1 cellular context compared by ENCODE assay signal in the genomic region with DNA sequence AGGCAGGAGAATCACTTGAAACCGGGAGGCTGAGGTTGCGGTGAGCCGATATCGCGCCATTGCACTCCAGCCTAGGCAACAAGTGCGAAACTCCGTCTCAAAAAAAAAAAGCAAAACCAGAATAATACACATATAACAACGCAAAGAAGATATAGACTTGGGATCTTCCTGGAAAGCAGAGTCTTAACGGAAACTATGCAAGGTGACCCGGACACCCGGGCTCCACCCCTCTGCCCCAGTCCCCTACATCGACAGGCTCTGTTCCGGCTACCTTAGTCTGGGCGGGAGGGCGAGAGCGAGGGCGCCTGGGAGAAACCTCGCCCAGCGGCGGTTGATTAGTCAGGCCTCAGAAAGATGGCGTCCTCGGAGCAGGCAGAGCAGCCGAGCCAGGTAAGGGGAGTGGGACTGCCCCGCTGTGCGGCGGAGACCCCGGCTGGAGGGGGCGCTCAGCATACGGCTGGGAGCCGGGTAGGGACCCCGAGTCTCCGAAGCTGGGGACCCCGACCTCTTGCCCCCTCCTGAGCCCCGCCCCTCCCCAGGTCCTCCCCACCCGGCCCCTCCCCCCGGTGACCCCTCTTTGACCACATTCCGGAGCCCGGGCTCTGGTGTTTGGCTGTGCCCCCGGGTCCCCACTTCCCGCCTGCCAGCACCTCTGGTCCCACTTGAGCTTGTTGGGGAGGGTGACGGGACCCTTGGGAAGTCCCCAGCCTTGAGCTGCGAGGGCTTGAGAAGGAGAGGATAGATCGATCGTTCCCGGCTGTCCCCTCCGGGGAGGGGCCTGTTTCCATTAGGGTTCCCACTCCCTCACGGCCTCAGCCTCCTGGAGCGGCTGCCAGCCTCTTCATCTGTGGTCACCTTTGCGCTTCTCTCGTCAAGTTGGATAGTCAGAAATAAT.
A peak's percentile ranks its signal among the peaks of the same experiment; 100 is the strongest.
TF ChIP-seq lines count a peak whose summit lies in the region.

A gene with protein sequence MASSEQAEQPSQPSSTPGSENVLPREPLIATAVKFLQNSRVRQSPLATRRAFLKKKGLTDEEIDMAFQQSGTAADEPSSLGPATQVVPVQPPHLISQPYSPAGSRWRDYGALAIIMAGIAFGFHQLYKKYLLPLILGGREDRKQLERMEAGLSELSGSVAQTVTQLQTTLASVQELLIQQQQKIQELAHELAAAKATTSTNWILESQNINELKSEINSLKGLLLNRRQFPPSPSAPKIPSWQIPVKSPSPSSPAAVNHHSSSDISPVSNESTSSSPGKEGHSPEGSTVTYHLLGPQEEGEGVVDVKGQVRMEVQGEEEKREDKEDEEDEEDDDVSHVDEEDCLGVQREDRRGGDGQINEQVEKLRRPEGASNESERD (plus strand): TSS at position 338 of the 895 bp plus-strand sequence. CDS start 17 bp downstream, at position 355.

TF ChIP-seq in HEK293, 187 proteins besides CTCF, POLR2A, EP300 and RAD21 (continued from another document and continues in another):
- TF ChIP-seq, protein P1, sequence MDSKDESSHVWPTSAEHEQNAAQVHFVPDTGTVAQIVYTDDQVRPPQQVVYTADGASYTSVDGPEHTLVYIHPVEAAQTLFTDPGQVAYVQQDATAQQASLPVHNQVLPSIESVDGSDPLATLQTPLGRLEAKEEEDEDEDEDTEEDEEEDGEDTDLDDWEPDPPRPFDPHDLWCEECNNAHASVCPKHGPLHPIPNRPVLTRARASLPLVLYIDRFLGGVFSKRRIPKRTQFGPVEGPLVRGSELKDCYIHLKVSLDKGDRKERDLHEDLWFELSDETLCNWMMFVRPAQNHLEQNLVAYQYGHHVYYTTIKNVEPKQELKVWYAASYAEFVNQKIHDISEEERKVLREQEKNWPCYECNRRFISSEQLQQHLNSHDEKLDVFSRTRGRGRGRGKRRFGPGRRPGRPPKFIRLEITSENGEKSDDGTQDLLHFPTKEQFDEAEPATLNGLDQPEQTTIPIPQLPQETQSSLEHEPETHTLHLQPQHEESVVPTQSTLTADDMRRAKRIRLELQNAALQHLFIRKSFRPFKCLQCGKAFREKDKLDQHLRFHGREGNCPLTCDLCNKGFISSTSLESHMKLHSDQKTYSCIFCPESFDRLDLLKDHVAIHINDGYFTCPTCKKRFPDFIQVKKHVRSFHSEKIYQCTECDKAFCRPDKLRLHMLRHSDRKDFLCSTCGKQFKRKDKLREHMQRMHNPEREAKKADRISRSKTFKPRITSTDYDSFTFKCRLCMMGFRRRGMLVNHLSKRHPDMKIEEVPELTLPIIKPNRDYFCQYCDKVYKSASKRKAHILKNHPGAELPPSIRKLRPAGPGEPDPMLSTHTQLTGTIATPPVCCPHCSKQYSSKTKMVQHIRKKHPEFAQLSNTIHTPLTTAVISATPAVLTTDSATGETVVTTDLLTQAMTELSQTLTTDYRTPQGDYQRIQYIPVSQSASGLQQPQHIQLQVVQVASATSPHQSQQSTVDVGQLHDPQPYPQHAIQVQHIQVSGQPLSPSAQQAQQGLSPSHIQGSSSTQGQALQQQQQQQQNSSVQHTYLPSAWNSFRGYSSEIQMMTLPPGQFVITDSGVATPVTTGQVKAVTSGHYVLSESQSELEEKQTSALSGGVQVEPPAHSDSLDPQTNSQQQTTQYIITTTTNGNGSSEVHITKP (tag by site-specific recombination; IDR thresholded peaks at IDR 0.05), result peak; percentile 85
- peak; percentile 59; the same call in 1 of the 2 replicates for TF ChIP-seq GLIS2 (tag by site-specific recombination; IDR thresholded peaks at IDR 0.05)
- peak; percentile 19; the same call in 1 of the 2 replicates for TF ChIP-seq ZNF391 (tag by site-specific recombination; IDR thresholded peaks at IDR 0.05; ENCODE audit: borderline replicate concordance, low read depth)
- TF ChIP-seq AEBP2 (tag by site-specific recombination; IDR thresholded peaks at IDR 0.05; ENCODE audit: borderline replicate concordance), result no peak
- no peak for TF ChIP-seq ZSCAN5A (tag by site-specific recombination; IDR thresholded peaks at IDR 0.05)
- 0 out of 2 replicates have a peak, but pooled peaks have one; percentile 20 for TF ChIP-seq ZNF2 (tag by site-specific recombination; IDR thresholded peaks at IDR 0.05)
- TF ChIP-seq ZNF16 (tag by site-specific recombination; IDR thresholded peaks at IDR 0.05; ENCODE audit: low read depth), result no peak
- TF ChIP-seq BCL6B (tag by site-specific recombination; IDR thresholded peaks at IDR 0.05), result peak; percentile 66; the same call in 1 of the 2 replicates
- peak; percentile 62; the same call in 1 of the 2 replicates for TF ChIP-seq ZNF324 (tag by site-specific recombination; IDR thresholded peaks at IDR 0.05)
- TF ChIP-seq ZNF660 (tag by site-specific recombination; IDR thresholded peaks at IDR 0.05), result peak; percentile 52; the same call in 1 of the 2 replicates
- TF ChIP-seq KLF8 (tag by site-specific recombination; IDR thresholded peaks at IDR 0.05), result peak; percentile 90
- TF ChIP-seq ZBTB26 (tag by site-specific recombination; optimal IDR thresholded peaks at IDR 0.05), result peak; percentile 33
- 0 out of 2 replicates have a peak, but pooled peaks have one; percentile 29 for TF ChIP-seq PRDM4 (tag by site-specific recombination; IDR thresholded peaks at IDR 0.05)
- TF ChIP-seq ZSCAN16 (tag by site-specific recombination; IDR thresholded peaks at IDR 0.05), result no peak
- peak; percentile 57 for TF ChIP-seq KLF1 (tag by site-specific recombination; IDR thresholded peaks at IDR 0.05)
- TF ChIP-seq ZNF37A (tag by site-specific recombination; IDR thresholded peaks at IDR 0.05), result no peak
- TF ChIP-seq ZNF501 (tag by site-specific recombination; IDR thresholded peaks at IDR 0.05), result 0 out of 2 replicates have a peak, but pooled peaks have one; percentile 29
- 0 out of 2 replicates have a peak, but pooled peaks have one; percentile 65 for TF ChIP-seq ZBTB7A (tag by site-specific recombination; IDR thresholded peaks at IDR 0.05; ENCODE audit: low read depth)
- 0 out of 2 replicates have a peak, but pooled peaks have one; percentile 32 for TF ChIP-seq ZNF692 (tag by site-specific recombination; IDR thresholded peaks at IDR 0.05)
- TF ChIP-seq KLF17 (tag by site-specific recombination; IDR thresholded peaks at IDR 0.05), result peak; percentile 77; the same call in 1 of the 2 replicates
- TF ChIP-seq ZNF26 (tag by site-specific recombination; IDR thresholded peaks at IDR 0.05), result no peak
- peak; percentile 97 for TF ChIP-seq ZBTB17 (tag by site-specific recombination; IDR thresholded peaks at IDR 0.05)
- TF ChIP-seq MEIS1 (CRISPR knock-in tag; IDR thresholded peaks at IDR 0.05; ENCODE audit: borderline replicate concordance), result no peak
- peak; percentile 74; the same call in 1 of the 2 replicates for TF ChIP-seq ZNF639 (tag by site-specific recombination; IDR thresholded peaks at IDR 0.05)
- TF ChIP-seq YY2 (tag by site-specific recombination; IDR thresholded peaks at IDR 0.05), result peak; percentile 93
- peak; percentile 96 for TF ChIP-seq ZNF335 (tag by site-specific recombination; conservative IDR thresholded peaks at IDR 0.05)
- TF ChIP-seq ZNF558 (tag by site-specific recombination; IDR thresholded peaks at IDR 0.05), result peak; percentile 38; the same call in 1 of the 2 replicates
- TF ChIP-seq ZNF510 (tag by site-specific recombination; IDR thresholded peaks at IDR 0.05; ENCODE audit: insufficient replicate concordance), result no peak
- peak; percentile 77 for TF ChIP-seq KLF9 (tag by site-specific recombination; IDR thresholded peaks at IDR 0.05; ENCODE audit: low read depth)
- peak; percentile 88 for TF ChIP-seq KLF16 (tag by site-specific recombination; IDR thresholded peaks at IDR 0.05)
- no peak for TF ChIP-seq ZNF274 (IDR thresholded peaks at IDR 0.05; ENCODE audit: low read length)
- no peak for TF ChIP-seq ZNF274 (tag by site-specific recombination; IDR thresholded peaks at IDR 0.05; ENCODE audit: borderline replicate concordance)
